In genomic region chr5:60339691-60340191, GRCh38 we compare ENCODE assay signal across 15 cellular contexts.
A peak's percentile ranks its signal among the peaks of the same experiment; 100 is the strongest.
DNase-seq lines count a peak whose midpoint lies in the region; ATAC-seq lines count a peak whose summit lies in the region.
"Had no signal": no experiment of that assay in that cellular context is flagged by ENCODE, and none has a peak within 500 bp of the region (broad histone marks: within the 10 kb centered on the region; RNA-seq: fewer than 3 reads in every experiment).

No MANE protein-coding gene starts in this region.

- no peak overlapping the region for H3K4me3 ChIP-seq in BLaER1

- no peak overlapping the region for H3K9ac ChIP-seq in BLaER1

- ATAC-seq in HG03108 (IDR thresholded peaks at IDR 0.05; ENCODE audit: unreplicated experiment) (no peak), GM21717 (IDR thresholded peaks at IDR 0.05; ENCODE audit: unreplicated experiment) (no peak)
- ATAC-seq: activated CD4-positive, alpha-beta T cell treated with anti-CD3 and anti-CD28 coated beads for 36 hours; activated T-helper 17 cell treated with anti-CD3 and anti-CD28 coated beads, Interleukin-2, amount 50 U/mL, for 72 hours had no signal

- no peaks in the 10 kb centered on the region for H3K27me3 ChIP-seq in BLaER1
- H3K27me3 ChIP-seq: BE2C had no signal

- no peaks in the 10 kb centered on the region for H4K20me1 ChIP-seq in BLaER1

- H3K4me2 ChIP-seq in BLaER1: peak overlapping the region; percentile 11; the same call in 1 of the 2 replicates

- no peaks in the 10 kb centered on the region for H3K36me3 ChIP-seq in BLaER1
- H3K36me3 ChIP-seq: BE2C had no signal

- no peaks in the 10 kb centered on the region for H3K9me3 ChIP-seq in BLaER1
- H3K9me3 ChIP-seq: BE2C had no signal

- peak; percentile 50 for DNase-seq in fibroblast of the conjunctiva (ENCODE audit: low read depth)
- peak; percentile 88 for DNase-seq in posterior vena cava (ENCODE audit: low spot score)
- no peak for DNase-seq in T1000 (lab: John Stamatoyannopoulos, UW)
- no peak for DNase-seq in kidney tubule cell (ENCODE audit: low spot score)
- DNase-seq: activated CD4-positive, alpha-beta T cell treated with anti-CD3 and anti-CD28 coated beads for 36 hours; BE2C; central memory CD4-positive, alpha-beta T cell; islet precursor cell; NK-92 treated with Interleukin-12 subunit alpha and Interleukin-12 subunit beta, amount 100 ng/mL, for 24 hours; stimulated activated CD4-positive, alpha-beta T cell treated with anti-CD3 and anti-CD28 coated beads, Interleukin-15, amount 100 ng/mL, for 24 hours had no signal

- intact Hi-C loops in posterior vena cava (cut with DNase I): no loop called here

- H3K4me1 ChIP-seq in BLaER1: peaks cover 8% of the 10 kb centered on the region
- H3K4me1 ChIP-seq: BE2C had no signal

- no peak overlapping the region for H3K27ac ChIP-seq in BLaER1
- peak overlapping the region; percentile 65 for H3K27ac ChIP-seq in angular gyrus (ENCODE audit: low read depth, low read length)

Comparison
In these comparisons a context has a peak if more than half of its experiments do, and no peak if none do; other contexts are left out.
1. DNase-seq: peak in fibroblast of the conjunctiva (single experiment) and posterior vena cava (single experiment); none in T1000 (single experiment) and kidney tubule cell (single experiment).